In genomic region chr2:65383571-65384488, GRCh38 we compare ENCODE assay signal across 9 cellular contexts. TPM values are rescaled to one million over a fixed set of nuclear protein-coding genes. Genes with fewer than 3 reads are reported as not detected.
DNase-seq lines count a peak whose midpoint lies in the region; ATAC-seq, FAIRE-seq and TF ChIP-seq lines count a peak whose summit lies in the region.
"Had no signal": no experiment of that assay in that cellular context is flagged by ENCODE, and none has a peak within 500 bp of the region (broad histone marks: within the 10 kb centered on the region; RNA-seq: fewer than 3 reads in every experiment).

No MANE protein-coding gene starts in this region.

- no peak for TF ChIP-seq EP300 in A549 (IDR thresholded peaks at IDR 0.05)

- H3K9me3 Mint-ChIP-seq in naive thymus-derived CD4-positive, alpha-beta T cell = peaks cover 0 to 1% (median 0%) of the 10 kb centered on the region in 11 donors
- no peaks in the 10 kb centered on the region for H3K9me3 Mint-ChIP-seq in activated CD4-positive, alpha-beta memory T cell treated with anti-CD3 and anti-CD28 coated beads for 36 hours
- H3K9me3 Mint-ChIP-seq: T-cell had no signal

- CTCF ChIA-PET in A549 (lab: Yijun Ruan, JAX) = interaction anchor here (0.6 to 2.3 kb wide), 16 partner anchors 9 to 169 kb away, joined by 3 to 8 read pairs (median 3); no protein-coding TSS in a partner anchor
- CTCF ChIA-PET in OCI-LY7 (lab: Charles Lee; ENCODE audit: unreplicated experiment) = interaction anchor here (0.9 to 2.4 kb wide), 5 partner anchors 11 to 37 kb away, joined by 3 to 12 read pairs (median 7); no protein-coding TSS in a partner anchor
- CTCF ChIA-PET in endothelial cell of umbilical vein (lab: Charles Lee) = interaction anchor here (0.8 to 1.9 kb wide), 7 partner anchors 9 to 119 kb away, joined by 3 to 8 read pairs (median 3); no protein-coding TSS in a partner anchor
- CTCF ChIA-PET in naive thymus-derived CD4-positive, alpha-beta T cell (lab: Charles Lee) = interaction anchor here (1.1 kb wide), 1 partner anchor 159 kb away, joined by 3 read pairs; no protein-coding TSS in a partner anchor
- CTCF ChIA-PET in activated CD4-positive, alpha-beta memory T cell treated with anti-CD3 and anti-CD28 coated beads for 36 hours (lab: Charles Lee) = interaction anchor here (0.7 to 1.8 kb wide), 15 partner anchors 9 to 190 kb away, joined by 3 to 8 read pairs (median 4); partner anchors contain the start of gene ACTR2

- H3K4me1 Mint-ChIP-seq in naive thymus-derived CD4-positive, alpha-beta T cell = peaks cover 18 to 41% (median 26%) of the 10 kb centered on the region in 7 donors
- H3K4me1 Mint-ChIP-seq in activated CD4-positive, alpha-beta memory T cell treated with anti-CD3 and anti-CD28 coated beads for 36 hours (ENCODE audit: low read depth) = peaks cover 27% of the 10 kb centered on the region

- H3K27ac ChIP-seq in A549 (peak overlapping the region; percentile 53 to 56), OCI-LY7 (ENCODE audit: low read depth, low read length, poor library complexity, severe bottlenecking) (peak overlapping the region; percentile 89), endothelial cell of umbilical vein (ENCODE audit: insufficient read depth, low read depth, low read length) (no peak overlapping the region)
- H3K27ac ChIP-seq in naive thymus-derived CD4-positive, alpha-beta T cell (ENCODE audit: low read depth, low read length) = peak overlapping the region; percentile 41

- peak overlapping the region in 4 of 9 donors; percentile 57 to 91 (median 68) for H3K27ac Mint-ChIP-seq in naive thymus-derived CD4-positive, alpha-beta T cell
- no peak overlapping the region for H3K27ac Mint-ChIP-seq in activated CD4-positive, alpha-beta memory T cell treated with anti-CD3 and anti-CD28 coated beads for 36 hours

- H3K27me3 Mint-ChIP-seq in naive thymus-derived CD4-positive, alpha-beta T cell = no peaks in the 10 kb centered on the region
- H3K27me3 Mint-ChIP-seq in activated CD4-positive, alpha-beta memory T cell treated with anti-CD3 and anti-CD28 coated beads for 36 hours = peaks cover 4% of the 10 kb centered on the region
- H3K27me3 Mint-ChIP-seq: T-cell had no signal

- H3K4me3 Mint-ChIP-seq in naive thymus-derived CD4-positive, alpha-beta T cell = peak overlapping the region in 1 of 10 donors; percentile 79
- H3K4me3 Mint-ChIP-seq in activated CD4-positive, alpha-beta memory T cell treated with anti-CD3 and anti-CD28 coated beads for 36 hours = no peak overlapping the region

- H3K9ac ChIP-seq in endothelial cell of umbilical vein (replicated peaks; ENCODE audit: extremely low read depth, insufficient read depth, low read length) = no peak overlapping the region

- H3K79me2 ChIP-seq in OCI-LY7 (ENCODE audit: insufficient read depth, low read depth, low read length) (peaks cover 56% of the 10 kb centered on the region; the same call in 1 of the 2 replicates), endothelial cell of umbilical vein (ENCODE audit: control insufficient read depth, insufficient read depth, low read length) (no peaks in the 10 kb centered on the region)

- no peaks in the 10 kb centered on the region for H4K20me1 ChIP-seq in OCI-LY7 (ENCODE audit: insufficient read depth, low read length)
- peaks cover 2% of the 10 kb centered on the region for H4K20me1 ChIP-seq in endothelial cell of umbilical vein (replicated peaks; ENCODE audit: control insufficient read depth, extremely low read depth, insufficient read depth, low read length)

- no peak for TF ChIP-seq CTCF in A549 (IDR thresholded peaks at IDR 0.05)
- TF ChIP-seq CTCF in OCI-LY7 (conservative IDR thresholded peaks at IDR 0.05; ENCODE audit: low read length) = no peak
- no peak for TF ChIP-seq CTCF in endothelial cell of umbilical vein (IDR thresholded peaks at IDR 0.05; ENCODE audit: extremely low read depth in 1 of 2, insufficient read depth in 1 of 2, low read depth in 1 of 2, low read length in 2 of 2)

- dilution Hi-C loops in endothelial cell of umbilical vein (cut with MboI; ENCODE audit: extremely low pct_ligation_motif_present, low sequenced_read_pairs) = no loop called here

- FAIRE-seq in A549 (lab: Jason Lieb, UNC) = no peak
- peak; percentile 94 for FAIRE-seq in endothelial cell of umbilical vein (lab: Jason Lieb, UNC)

- intact Hi-C loops in OCI-LY7 (cut with micrococcal nuclease; ENCODE audit: unreplicated experiment) (loop anchor here (2.0 to 5.0 kb wide), 3 partner anchors 47 to 168 kb away; no protein-coding TSS in a partner anchor), endothelial cell of umbilical vein (cut with micrococcal nuclease) (loop anchor here (1.0 kb wide), 2 partner anchors 36 to 48 kb away; partner anchors contain the start of gene SPRED2)
- intact Hi-C loops in naive thymus-derived CD4-positive, alpha-beta T cell (cut with micrococcal nuclease) = loop anchor here (1.0 to 10.0 kb wide), 5 partner anchors 47 to 119 kb away; no protein-coding TSS in a partner anchor
- intact Hi-C loops in activated CD4-positive, alpha-beta memory T cell treated with anti-CD3 and anti-CD28 coated beads for 36 hours (cut with micrococcal nuclease) = loop anchor here (1.0 to 5.0 kb wide), 5 partner anchors 17 to 64 kb away; no protein-coding TSS in a partner anchor

- TF ChIP-seq POLR2A in A549 (IDR thresholded peaks at IDR 0.05; ENCODE audit: low read length) = no peak
- peak; percentile 36 for TF ChIP-seq POLR2A in endothelial cell of umbilical vein (IDR thresholded peaks at IDR 0.05; ENCODE audit: low read depth, low read length)

- 85% methylated on average over 17 of the region's 17 CpGs for WGBS in A549 (ENCODE audit: missing lambda C conversion rate)

- H3K9me3 ChIP-seq in A549 (no peaks in the 10 kb centered on the region), OCI-LY7 (ENCODE audit: low read length) (no peaks in the 10 kb centered on the region), endothelial cell of umbilical vein (replicated peaks; ENCODE audit: control insufficient read depth, insufficient read depth, low read length) (no peaks in the 10 kb centered on the region)
- no peaks in the 10 kb centered on the region for H3K9me3 ChIP-seq in naive thymus-derived CD4-positive, alpha-beta T cell (ENCODE audit: control insufficient read depth in 2 of 3, low read length in 3 of 3)

- no peak; a peak in 1 of 6 replicates for ATAC-seq in A549
- no peak for ATAC-seq in naive thymus-derived CD4-positive, alpha-beta T cell

- no peak for TF ChIP-seq RAD21 in A549 (conservative IDR thresholded peaks at IDR 0.05 in 1 of 2, IDR thresholded peaks at IDR 0.05 in 1 of 2)

- H3K4me3 ChIP-seq in A549 (no peak overlapping the region), OCI-LY7 (ENCODE audit: low read depth, low read length, poor library complexity, severe bottlenecking) (peak overlapping the region; percentile 51), endothelial cell of umbilical vein (replicated peaks in 1 of 3; ENCODE audit: insufficient read depth in 1 of 3, low read depth in 1 of 3, low read length in 3 of 3) (no peak overlapping the region)
- no peak overlapping the region for H3K4me3 ChIP-seq in naive thymus-derived CD4-positive, alpha-beta T cell (ENCODE audit: low read length)

- no TSS peak for BruUV-seq in OCI-LY7 (replicated peaks; lab: Mats Ljungman, UMichigan)
- BruUV-seq in endothelial cell of umbilical vein (replicated peaks; lab: Mats Ljungman, UMichigan) = no TSS peak

- H3K4me2 ChIP-seq in A549 = peak overlapping the region; percentile 72
- peak overlapping the region; percentile 62 for H3K4me2 ChIP-seq in OCI-LY7 (ENCODE audit: low read length)
- H3K4me2 ChIP-seq in endothelial cell of umbilical vein (ENCODE audit: insufficient read depth, low read length) = no peak overlapping the region

- H3K36me3 Mint-ChIP-seq in naive thymus-derived CD4-positive, alpha-beta T cell = peaks cover 0 to 2% (median 0%) of the 10 kb centered on the region in 5 donors
- H3K36me3 Mint-ChIP-seq in activated CD4-positive, alpha-beta memory T cell treated with anti-CD3 and anti-CD28 coated beads for 36 hours = no peaks in the 10 kb centered on the region
- H3K36me3 Mint-ChIP-seq: T-cell had no signal

- peaks cover 57 to 65% of the 10 kb centered on the region in 2 experiments for H3K27me3 ChIP-seq in endothelial cell of umbilical vein (ENCODE audit: control insufficient read depth in 2 of 2, insufficient read depth in 2 of 2, low read length in 2 of 2)
- no peaks in the 10 kb centered on the region for H3K27me3 ChIP-seq in naive thymus-derived CD4-positive, alpha-beta T cell (ENCODE audit: control insufficient read depth in 2 of 2, insufficient read depth in 2 of 2, low read length in 2 of 2)

- H3K9me2 ChIP-seq in OCI-LY7 (ENCODE audit: insufficient read depth, low read length) = no peaks in the 10 kb centered on the region

- peaks cover 15% of the 10 kb centered on the region for H3K36me3 ChIP-seq in OCI-LY7 (ENCODE audit: insufficient read depth, low read length)
- no peaks in the 10 kb centered on the region for H3K36me3 ChIP-seq in endothelial cell of umbilical vein (ENCODE audit: control insufficient read depth in 2 of 2, extremely low read depth in 1 of 2, insufficient read depth in 2 of 2, low read length in 2 of 2)
- no peaks in the 10 kb centered on the region for H3K36me3 ChIP-seq in naive thymus-derived CD4-positive, alpha-beta T cell (ENCODE audit: control insufficient read depth in 2 of 3, insufficient read depth in 3 of 3, low read length in 3 of 3)

- peaks cover 58% of the 10 kb centered on the region for H3K4me1 ChIP-seq in A549
- H3K4me1 ChIP-seq in OCI-LY7 (ENCODE audit: insufficient read depth, low read length, poor library complexity, severe bottlenecking) = peaks cover 90% of the 10 kb centered on the region
- peaks cover 16% of the 10 kb centered on the region for H3K4me1 ChIP-seq in endothelial cell of umbilical vein (ENCODE audit: control insufficient read depth, extremely low read depth, insufficient read depth, low read length)
- peaks cover 0 to 23% of the 10 kb centered on the region in 2 donors for H3K4me1 ChIP-seq in naive thymus-derived CD4-positive, alpha-beta T cell (ENCODE audit: control insufficient read depth in 2 of 2, insufficient read depth in 2 of 2, low read length in 2 of 2)

- H3K9me1 ChIP-seq in endothelial cell of umbilical vein (replicated peaks; ENCODE audit: control insufficient read depth, extremely low read depth, insufficient read depth, low read length) = no peaks in the 10 kb centered on the region

- DNase-seq in A549 (ENCODE audit: low read depth in 1 of 2, low spot score in 1 of 2) (no peak), OCI-LY7 (ENCODE audit: low spot score) (peak; percentile 57), endothelial cell of umbilical vein (ENCODE audit: low read depth, low spot score) (peak; percentile 71), T1000 (lab: John Stamatoyannopoulos, UW) (no peak), AG08395 (ENCODE audit: low spot score) (no peak)
- no peak for DNase-seq in naive thymus-derived CD4-positive, alpha-beta T cell
- DNase-seq in activated CD4-positive, alpha-beta memory T cell treated with anti-CD3 and anti-CD28 coated beads for 36 hours = no peak
- no peak for DNase-seq in activated CD4-positive, alpha-beta T cell treated with anti-CD3 and anti-CD28 coated beads, Interleukin-2, amount 50 U/mL, for 4 hours

- H2AFZ ChIP-seq in OCI-LY7 (ENCODE audit: low read length) (peak overlapping the region; percentile 62; the same call in 1 of the 2 replicates), endothelial cell of umbilical vein (ENCODE audit: low read depth, low read length) (no peak overlapping the region)

- POLR2A ChIA-PET in A549 (lab: Yijun Ruan, JAX) (interaction anchor here (1.1 kb wide), 1 partner anchor 48 kb away, joined by 4 read pairs; the partner anchor contains the start of gene SPRED2), OCI-LY7 (lab: Charles Lee) (interaction anchor here (0.6 to 5.1 kb wide), 9 partner anchors 8 to 156 kb away, joined by 3 to 64 read pairs (median 4); partner anchors contain the start of gene ACTR2), endothelial cell of umbilical vein (lab: Charles Lee) (no interaction called here)
- POLR2A ChIA-PET in naive thymus-derived CD4-positive, alpha-beta T cell (lab: Charles Lee) = interaction anchor here (1.1 kb wide), 1 partner anchor 156 kb away, joined by 3 read pairs; the partner anchor contains the start of gene ACTR2
- POLR2A ChIA-PET in activated CD4-positive, alpha-beta memory T cell treated with anti-CD3 and anti-CD28 coated beads for 36 hours (lab: Charles Lee) = interaction anchor here (1.3 to 1.7 kb wide), 3 partner anchors 63 to 172 kb away, joined by 3 to 12 read pairs (median 5); no protein-coding TSS in a partner anchor

RNA-seq across cellular contexts. Expression of gene SPRED2, which starts 48.6 kb away (rescaled TPM):
- polyA plus RNA-seq in A549 (2011; rRNA removed) = 28.1 and 29.3 TPM in 2 replicates
- polyA plus RNA-seq in A549 (2012; cell fraction: cytosol; rRNA removed) = 22.4 and 26.0 TPM in 2 replicates
- polyA plus RNA-seq in A549 (2012; cell fraction: nucleus; rRNA removed) = 18.5 and 23.7 TPM in 2 replicates
- polyA plus RNA-seq in A549 (2017; fragmentation: RNase III; extraction: RNeasy Plus Mini Kit Qiagen cat#74134 plus additional on column Dnase treatment) = 18.9 to 22.6 TPM (median 20.6 TPM) in 3 replicates
- polyA minus RNA-seq in A549 (2011; rRNA and poly(A)+ RNA removed) = 24.1 and 25.4 TPM in 2 replicates
- 4.9 and 8.0 TPM in 2 replicates for total RNA-seq in OCI-LY7 (2014; rRNA removed; shearing (Covaris generic))
- 41.9 and 49.1 TPM in 2 replicates for total RNA-seq in OCI-LY7 (2022)
- total RNA-seq in endothelial cell of umbilical vein = 7.8 and 9.6 TPM in 2 replicates
- 3.6 TPM in 2 replicates for polyA plus RNA-seq in endothelial cell of umbilical vein
- polyA plus RNA-seq in endothelial cell of umbilical vein (2011; cell fraction: cytosol; rRNA removed) = 3.7 and 4.2 TPM in 2 replicates
- 3.2 and 3.6 TPM in 2 replicates for polyA plus RNA-seq in endothelial cell of umbilical vein (2011; cell fraction: nucleus; rRNA removed)
- 5.9 and 6.6 TPM in 2 replicates for polyA plus RNA-seq in endothelial cell of umbilical vein (2012)
- polyA minus RNA-seq in endothelial cell of umbilical vein = 3.3 and 3.6 TPM in 2 replicates
- 4.9 TPM for polyA minus RNA-seq in endothelial cell of umbilical vein (2011; cell fraction: cytosol; rRNA and poly(A)+ RNA removed)
- polyA minus RNA-seq in endothelial cell of umbilical vein (2011; cell fraction: nucleus; rRNA and poly(A)+ RNA removed) = 2.6 and 2.8 TPM in 2 replicates
- 1 to 10 TPM in 3 of 5 experiments, under 1 TPM in 2; 0.34 to 7.9 (median 1.7) TPM for total RNA-seq in naive thymus-derived CD4-positive, alpha-beta T cell
- polyA plus RNA-seq in naive thymus-derived CD4-positive, alpha-beta T cell = under 1 TPM; 0.40 to 0.53 TPM
- 1 to 10 TPM; 6.1 to 8.9 TPM for total RNA-seq in activated CD4-positive, alpha-beta memory T cell treated with anti-CD3 and anti-CD28 coated beads for 36 hours

Comparison
In these comparisons a context has a peak if more than half of its experiments do, and no peak if none do; other contexts are left out.
1. DNase-seq: peak in OCI-LY7 (single experiment) and endothelial cell of umbilical vein (single experiment); none in A549 (0 of 2), naive thymus-derived CD4-positive, alpha-beta T cell (0 of 9), T1000 (single experiment), activated CD4-positive, alpha-beta memory T cell treated with anti-CD3 and anti-CD28 coated beads for 36 hours (single experiment), activated CD4-positive, alpha-beta T cell treated with anti-CD3 and anti-CD28 coated beads, Interleukin-2, amount 50 U/mL, for 4 hours (0 of 2) and AG08395 (single experiment).